29 cellular contexts compared by ENCODE assay signal in genomic region chr2:127439343-127439742, GRCh38. TPM values are rescaled to one million over a fixed set of nuclear protein-coding genes. Genes with fewer than 3 reads are reported as not detected.
"Had no signal": no experiment of that assay in that cellular context is flagged by ENCODE, and none has a peak within 500 bp of the region (broad histone marks: within the 10 kb centered on the region; RNA-seq: fewer than 3 reads in every experiment).

No MANE protein-coding gene starts in this region.

- H3K4me1 Mint-ChIP-seq: activated CD4-positive, alpha-beta memory T cell treated with anti-CD3 and anti-CD28 coated beads, Interleukin-2, amount 10 ng/mL, durations not matched to agents 7 days and 5 days; activated CD4-positive, alpha-beta T cell treated with anti-CD3 and anti-CD28 coated beads for 36 hours; activated naive CD8-positive, alpha-beta T cell treated with anti-CD3 and anti-CD28 coated beads, Interleukin-2, amount 10 ng/mL, durations not matched to agents 7 days and 5 days had no signal

- H3K27ac ChIP-seq: adrenal gland, breast epithelium, KMS-11, Peyer's patch, RWPE1, SJCRH30 had no signal

- H3K9me3 ChIP-seq: adrenal gland, SJCRH30, SK-N-SH had no signal

- DNase-seq: activated CD4-positive, alpha-beta memory T cell treated with anti-CD3 and anti-CD28 coated beads, Interleukin-2, amount 10 ng/mL, durations not matched to agents 7 days and 5 days; activated CD4-positive, alpha-beta T cell treated with anti-CD3 and anti-CD28 coated beads for 36 hours; activated CD4-positive, alpha-beta T cell treated with anti-CD3 and anti-CD28 coated beads, Interleukin-2, amount 50 U/mL, for 1 hour; activated gamma-delta T cell treated with Interleukin-2 at 50 U/mL for 16 hours; activated naive CD4-positive, alpha-beta T cell treated with anti-CD3 and anti-CD28 coated beads, Interleukin-2, amount 50 U/mL, for 16 hours; activated naive CD8-positive, alpha-beta T cell treated with anti-CD3 and anti-CD28 coated beads, Interleukin-2, amount 10 ng/mL, durations not matched to agents 7 days and 5 days; activated T-cell treated with anti-CD3 and anti-CD28 coated beads, Interleukin-2, amount 50 U/mL, for 72 hours; adrenal gland; anterior cingulate cortex; caudate nucleus; NCI-H1092 treated with DMSO at 0.1 percent for 48 hours; NCI-H1436; NCI-H1694 treated with DMSO at 0.1 percent for 48 hours; NCI-H2029 treated with DMSO at 0.1 percent for 48 hours; NCI-H345; NCI-H510A; NCI-H526 treated with DMSO at 0.1 percent for 48 hours; NCI-H82; Right ventricle myocardium superior; SJCRH30; SK-N-SH; T-helper 1 cell had no signal

- ATAC-seq: activated CD4-positive, alpha-beta T cell treated with anti-CD3 and anti-CD28 coated beads for 36 hours; activated T-cell treated with anti-CD3 and anti-CD28 coated beads, Interleukin-2, amount 50 U/mL, for 72 hours had no signal

- H3K4me3 Mint-ChIP-seq: activated CD4-positive, alpha-beta memory T cell treated with anti-CD3 and anti-CD28 coated beads, Interleukin-2, amount 10 ng/mL, durations not matched to agents 7 days and 5 days; activated CD4-positive, alpha-beta T cell treated with anti-CD3 and anti-CD28 coated beads for 36 hours; activated naive CD8-positive, alpha-beta T cell treated with anti-CD3 and anti-CD28 coated beads, Interleukin-2, amount 10 ng/mL, durations not matched to agents 7 days and 5 days; activated T-cell treated with anti-CD3 and anti-CD28 coated beads, Interleukin-2, amount 50 U/mL, for 72 hours had no signal

- H3K4me2 ChIP-seq: KMS-11, SK-N-SH had no signal

- H3K27ac Mint-ChIP-seq: activated CD4-positive, alpha-beta memory T cell treated with anti-CD3 and anti-CD28 coated beads, Interleukin-2, amount 10 ng/mL, durations not matched to agents 7 days and 5 days; activated CD4-positive, alpha-beta T cell treated with anti-CD3 and anti-CD28 coated beads for 36 hours; activated naive CD8-positive, alpha-beta T cell treated with anti-CD3 and anti-CD28 coated beads, Interleukin-2, amount 10 ng/mL, durations not matched to agents 7 days and 5 days; activated T-cell treated with anti-CD3 and anti-CD28 coated beads, Interleukin-2, amount 50 U/mL, for 72 hours; activated T-helper 2 cell treated with anti-CD3 and anti-CD28 coated beads, Interferon-gamma antibody, Interleukin-2, Interleukin-4, amounts not matched to agents 10 μg/mL and 5 μg/mL and 100 μg/mL, durations not matched to agents 14 hours and 24 hours and 36 hours had no signal

- H3K4me1 ChIP-seq: adrenal gland, breast epithelium, Peyer's patch, SJCRH30 had no signal

- H3K9me2 ChIP-seq: SK-N-SH had no signal

- H3K27me3 Mint-ChIP-seq: activated CD4-positive, alpha-beta T cell treated with anti-CD3 and anti-CD28 coated beads for 36 hours had no signal

- H3K4me3 ChIP-seq: adrenal gland, breast epithelium, Peyer's patch, SJCRH30 had no signal

- H3K36me3 Mint-ChIP-seq: activated naive CD8-positive, alpha-beta T cell treated with anti-CD3 and anti-CD28 coated beads, Interleukin-2, amount 10 ng/mL, durations not matched to agents 7 days and 5 days had no signal

- H3K36me3 ChIP-seq: adrenal gland, breast epithelium, Peyer's patch, SJCRH30 had no signal

- H3K27me3 ChIP-seq: adrenal gland, breast epithelium, Peyer's patch, SJCRH30 had no signal

RNA-seq across cellular contexts. Expression of gene PROC, which starts 21.1 kb away (rescaled TPM):
- total RNA-seq: activated CD4-positive, alpha-beta memory T cell treated with anti-CD3 and anti-CD28 coated beads, Interleukin-2, amount 10 ng/mL, durations not matched to agents 7 days and 5 days; activated CD4-positive, alpha-beta T cell treated with anti-CD3 and anti-CD28 coated beads for 36 hours; activated naive CD8-positive, alpha-beta T cell treated with anti-CD3 and anti-CD28 coated beads, Interleukin-2, amount 10 ng/mL, durations not matched to agents 7 days and 5 days; activated T-helper 2 cell treated with anti-CD3 and anti-CD28 coated beads, Interferon-gamma antibody, Interleukin-2, Interleukin-4, amounts not matched to agents 10 μg/mL and 5 μg/mL and 100 μg/mL, durations not matched to agents 14 hours and 24 hours and 36 hours; adrenal gland; breast epithelium; MCF 10A; Right ventricle myocardium superior; SJCRH30; T-helper 2 cell treated with Interferon-gamma antibody and Interleukin-4, amounts not matched to agents 100 ng/mL and 5 ng/mL, for 36 hours had no signal
